In the genomic region with DNA sequence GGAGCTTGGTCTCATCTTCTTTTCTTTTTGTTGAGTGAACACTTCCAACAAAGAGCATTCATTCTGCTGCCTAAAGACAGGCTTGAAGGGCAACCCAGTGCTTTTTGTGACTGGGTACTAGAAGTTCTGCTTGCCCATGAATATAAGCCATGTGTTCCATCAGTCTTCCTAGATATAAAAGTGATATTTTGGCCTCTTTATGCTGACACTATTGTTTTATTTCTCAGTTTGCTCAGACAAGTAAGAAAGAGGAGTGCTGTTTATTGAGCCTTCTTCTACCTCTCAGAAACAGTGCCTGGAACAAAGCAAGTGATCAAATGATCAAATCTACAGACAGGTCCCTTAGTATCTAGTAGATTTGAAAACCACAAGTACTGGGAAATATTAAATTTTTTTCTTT, we compare ENCODE assay signal across 36 cellular contexts.
"Had no signal": no experiment of that assay in that cellular context is flagged by ENCODE, and none has a peak within 500 bp of the region (broad histone marks: within the 10 kb centered on the region; RNA-seq: fewer than 3 reads in every experiment).

No MANE protein-coding gene starts in this region.

- H3K4me3 ChIP-seq: ascending aorta, cardiac muscle cell had no signal

- H3K36me3 ChIP-seq: ascending aorta, cardiac muscle cell had no signal

- H3K4me3 Mint-ChIP-seq: activated B cell treated with CpG ODN at 0.5 μM for 24 hours; activated CD4-positive, alpha-beta memory T cell treated with anti-CD3 and anti-CD28 coated beads, Interleukin-2, amount 10 ng/mL, durations not matched to agents 7 days and 5 days; activated CD4-positive, alpha-beta T cell treated with anti-CD3 and anti-CD28 coated beads, Interleukin-2, amount 10 ng/mL, durations not matched to agents 24 days and 14 days; activated CD8-positive, alpha-beta memory T cell treated with anti-CD3 and anti-CD28 coated beads, Interleukin-2, amount 10 ng/mL, durations not matched to agents 7 days and 5 days; activated CD8-positive, alpha-beta T cell treated with anti-CD3 and anti-CD28 coated beads, Interleukin-2, amount 10 ng/mL, durations not matched to agents 7 days and 5 days; activated naive CD4-positive, alpha-beta T cell treated with anti-CD3 and anti-CD28 coated beads, Interleukin-2, amount 10 ng/mL, durations not matched to agents 7 days and 5 days; activated naive CD4-positive, alpha-beta T cell treated with anti-CD3 and anti-CD28 coated beads, Interleukin-2, amount 50 U/mL, for 24 hours; activated naive CD8-positive, alpha-beta T cell; activated naive CD8-positive, alpha-beta T cell treated with anti-CD3 and anti-CD28 coated beads, Interleukin-2, amount 10 ng/mL, durations not matched to agents 7 days and 5 days; activated naive CD8-positive, alpha-beta T cell treated with anti-CD3 and anti-CD28 coated beads, Interleukin-2, amount 50 U/mL, for 24 hours; activated T-cell treated with anti-CD3 and anti-CD28 coated beads, Interleukin-2, amount 50 U/mL, for 24 hours; central memory CD8-positive, alpha-beta T cell; T-helper 1 cell treated with Interleukin-12 subunit alpha and Interleukin-12 subunit beta and Interleukin-4 antibody, amounts not matched to agents 30 μg/mL and 1 μg/mL, for 36 hours; T-helper 2 cell treated with Interferon-gamma antibody and Interleukin-4, amounts not matched to agents 5 μg/mL and 100 μg/mL, for 36 hours had no signal

- H3K27me3 Mint-ChIP-seq: activated B cell treated with CpG ODN at 0.5 μM for 24 hours; activated naive CD4-positive, alpha-beta T cell treated with anti-CD3 and anti-CD28 coated beads, Interleukin-2, amount 50 U/mL, for 24 hours; activated naive CD8-positive, alpha-beta T cell; central memory CD8-positive, alpha-beta T cell had no signal

- H3K36me3 Mint-ChIP-seq: activated naive CD8-positive, alpha-beta T cell had no signal

- DNase-seq: activated B cell treated with CpG ODN at 0.5 μM for 24 hours; activated CD4-positive, alpha-beta memory T cell treated with anti-CD3 and anti-CD28 coated beads, Interleukin-2, amount 10 ng/mL, durations not matched to agents 7 days and 5 days; activated CD4-positive, alpha-beta T cell treated with anti-CD3 and anti-CD28 coated beads for 4 hours; activated CD4-positive, alpha-beta T cell treated with anti-CD3 and anti-CD28 coated beads, Interleukin-2, amount 10 ng/mL, durations not matched to agents 24 days and 14 days; activated CD4-positive, alpha-beta T cell treated with anti-CD3 and anti-CD28 coated beads, Interleukin-2, amount 50 U/mL, for 1 hour; activated CD4-positive, alpha-beta T cell treated with anti-CD3 and anti-CD28 coated beads, Interleukin-2, amount 50 U/mL, for 4 hours; activated CD4-positive, CD25-positive, alpha-beta regulatory T cell treated with anti-CD3 and anti-CD28 coated beads, Interleukin-2, amount 50 U/mL, for 72 hours; activated CD8-positive, alpha-beta memory T cell treated with anti-CD3 and anti-CD28 coated beads for 24 hours; activated CD8-positive, alpha-beta memory T cell treated with anti-CD3 and anti-CD28 coated beads, Interleukin-2, amount 10 ng/mL, durations not matched to agents 7 days and 5 days; activated CD8-positive, alpha-beta memory T cell treated with anti-CD3 and anti-CD28 coated beads, Interleukin-2, amount 50 U/mL, for 48 hours; activated CD8-positive, alpha-beta T cell treated with anti-CD3 and anti-CD28 coated beads, Interleukin-2, amount 10 ng/mL, durations not matched to agents 7 days and 5 days; activated effector memory CD4-positive, alpha-beta T cell treated with Interleukin-2 at 50 U/mL for 16 hours; activated gamma-delta T cell; activated naive CD4-positive, alpha-beta T cell treated with anti-CD3 and anti-CD28 coated beads, Interleukin-2, amount 10 ng/mL, durations not matched to agents 7 days and 5 days; activated naive CD4-positive, alpha-beta T cell treated with Interleukin-2 at 50 U/mL for 16 hours; activated naive CD8-positive, alpha-beta T cell treated with anti-CD3 and anti-CD28 coated beads, Interleukin-2, amount 10 ng/mL, durations not matched to agents 7 days and 5 days; activated naive CD8-positive, alpha-beta T cell treated with anti-CD3 and anti-CD28 coated beads, Interleukin-2, amount 50 U/mL, for 24 hours; activated T-cell treated with anti-CD3 and anti-CD28 coated beads, Interleukin-2, amount 50 U/mL, for 24 hours; activated T-cell treated with anti-CD3 and anti-CD28 coated beads, Interleukin-2, amount 50 U/mL, for 48 hours; amygdala; anterior cingulate cortex; caudate nucleus; cerebellar nuclear complex; T-helper 1 cell; T-helper 2 cell; T-helper 9 cell had no signal

- H3K27ac Mint-ChIP-seq: activated B cell treated with CpG ODN at 0.5 μM for 24 hours; activated CD4-positive, alpha-beta memory T cell treated with anti-CD3 and anti-CD28 coated beads, Interleukin-2, amount 10 ng/mL, durations not matched to agents 7 days and 5 days; activated CD4-positive, alpha-beta T cell treated with anti-CD3 and anti-CD28 coated beads, Interleukin-2, amount 10 ng/mL, durations not matched to agents 24 days and 14 days; activated CD8-positive, alpha-beta memory T cell treated with anti-CD3 and anti-CD28 coated beads, Interleukin-2, amount 10 ng/mL, durations not matched to agents 7 days and 5 days; activated CD8-positive, alpha-beta T cell treated with anti-CD3 and anti-CD28 coated beads, Interleukin-2, amount 10 ng/mL, durations not matched to agents 7 days and 5 days; activated naive CD4-positive, alpha-beta T cell treated with anti-CD3 and anti-CD28 coated beads, Interleukin-2, amount 10 ng/mL, durations not matched to agents 7 days and 5 days; activated naive CD4-positive, alpha-beta T cell treated with anti-CD3 and anti-CD28 coated beads, Interleukin-2, amount 50 U/mL, for 24 hours; activated naive CD8-positive, alpha-beta T cell; activated naive CD8-positive, alpha-beta T cell treated with anti-CD3 and anti-CD28 coated beads, Interleukin-2, amount 10 ng/mL, durations not matched to agents 7 days and 5 days; activated naive CD8-positive, alpha-beta T cell treated with anti-CD3 and anti-CD28 coated beads, Interleukin-2, amount 50 U/mL, for 24 hours; activated T-cell treated with anti-CD3 and anti-CD28 coated beads, Interleukin-2, amount 50 U/mL, for 24 hours; activated T-helper 2 cell treated with anti-CD3 and anti-CD28 coated beads, Interferon-gamma antibody, Interleukin-2, Interleukin-4, amounts not matched to agents 10 μg/mL and 5 μg/mL and 100 μg/mL, durations not matched to agents 14 hours and 24 hours and 36 hours; brain; T-helper 1 cell treated with Interleukin-12 subunit alpha and Interleukin-12 subunit beta and Interleukin-4 antibody, amounts not matched to agents 30 μg/mL and 1 μg/mL, for 36 hours; T-helper 2 cell treated with Interferon-gamma antibody and Interleukin-4, amounts not matched to agents 5 μg/mL and 100 μg/mL, for 36 hours had no signal

- H3K9me3 ChIP-seq: ascending aorta had no signal

- ATAC-seq: activated CD8-positive, alpha-beta memory T cell treated with anti-CD3 and anti-CD28 coated beads, Interleukin-2, amount 10 ng/mL, durations not matched to agents 7 days and 5 days; activated CD8-positive, alpha-beta T cell treated with anti-CD3 and anti-CD28 coated beads, Interleukin-2, amount 10 ng/mL, durations not matched to agents 7 days and 5 days; activated naive CD8-positive, alpha-beta T cell treated with anti-CD3 and anti-CD28 coated beads, Interleukin-2, amount 50 U/mL, for 24 hours had no signal

- H3K27ac ChIP-seq: ascending aorta, cardiac muscle cell, VCaP had no signal

- H3K9me3 Mint-ChIP-seq: activated B cell treated with CpG ODN at 0.5 μM for 24 hours; activated CD4-positive, alpha-beta memory T cell treated with anti-CD3 and anti-CD28 coated beads, Interleukin-2, amount 10 ng/mL, durations not matched to agents 7 days and 5 days; activated naive CD4-positive, alpha-beta T cell treated with anti-CD3 and anti-CD28 coated beads, Interleukin-2, amount 10 ng/mL, durations not matched to agents 7 days and 5 days; activated naive CD4-positive, alpha-beta T cell treated with anti-CD3 and anti-CD28 coated beads, Interleukin-2, amount 50 U/mL, for 24 hours; activated naive CD8-positive, alpha-beta T cell treated with anti-CD3 and anti-CD28 coated beads, Interleukin-2, amount 10 ng/mL, durations not matched to agents 7 days and 5 days; activated naive CD8-positive, alpha-beta T cell treated with anti-CD3 and anti-CD28 coated beads, Interleukin-2, amount 50 U/mL, for 24 hours; activated T-cell treated with anti-CD3 and anti-CD28 coated beads, Interleukin-2, amount 50 U/mL, for 24 hours; activated T-helper 2 cell treated with anti-CD3 and anti-CD28 coated beads, Interferon-gamma antibody, Interleukin-2, Interleukin-4, amounts not matched to agents 10 μg/mL and 5 μg/mL and 100 μg/mL, durations not matched to agents 14 hours and 24 hours and 36 hours; central memory CD8-positive, alpha-beta T cell; T-helper 1 cell treated with Interleukin-12 subunit alpha and Interleukin-12 subunit beta and Interleukin-4 antibody, amounts not matched to agents 30 μg/mL and 1 μg/mL, for 36 hours; T-helper 2 cell treated with Interferon-gamma antibody and Interleukin-4, amounts not matched to agents 5 μg/mL and 100 μg/mL, for 36 hours had no signal

- H3K27me3 ChIP-seq: ascending aorta had no signal
